In genomic region chr20:34709836-34710567, GRCh38 we compare ENCODE assay signal across 8 cellular contexts. TPM values are rescaled to one million over a fixed set of nuclear protein-coding genes. Genes with fewer than 3 reads are reported as not detected.
DNase-seq lines count a peak whose midpoint lies in the region; ATAC-seq and TF ChIP-seq lines count a peak whose summit lies in the region.

No MANE protein-coding gene starts in this region.

- ATAC-seq in GM18519 (IDR thresholded peaks at IDR 0.05; ENCODE audit: low FRiP score, unreplicated experiment): peak; percentile 18
- ATAC-seq in HG03066 (IDR thresholded peaks at IDR 0.05; ENCODE audit: low read depth, unreplicated experiment): peak; percentile 43
- peak; percentile 38 for ATAC-seq in activated naive CD8-positive, alpha-beta T cell treated with anti-CD3 and anti-CD28 coated beads, Interleukin-2, amount 50 U/mL, for 24 hours
- ATAC-seq in left ventricle myocardium superior: peak; percentile 71

- H3K4me1 Mint-ChIP-seq in CD14-positive monocyte: peaks cover 33% of the 10 kb centered on the region
- peaks cover 25% of the 10 kb centered on the region for H3K4me1 Mint-ChIP-seq in activated naive CD8-positive, alpha-beta T cell treated with anti-CD3 and anti-CD28 coated beads, Interleukin-2, amount 50 U/mL, for 24 hours
- peaks cover 14% of the 10 kb centered on the region for H3K4me1 Mint-ChIP-seq in progenitor cell of endocrine pancreas (ENCODE audit: low read depth)

- intact Hi-C loops in CD14-positive monocyte (cut with micrococcal nuclease): loop anchor here (5.0 kb wide), 4 partner anchors 33 to 173 kb away; partner anchors contain the start of gene PIGU (in 1 of the 2)
- intact Hi-C loops in left ventricle myocardium superior (cut with micrococcal nuclease): loop anchor here (10.0 kb wide), 1 partner anchor 175 kb away; no protein-coding TSS in a partner anchor

- DNase-seq in CD14-positive monocyte (ENCODE audit: low spot score) (no peak), NCI-H446 treated with DMSO at 0.1 percent for 48 hours (lab: John Stamatoyannopoulos, UW) (peak; percentile 30), left ventricle myocardium superior (peak; percentile 92), progenitor cell of endocrine pancreas (ENCODE audit: low spot score, unreplicated experiment) (peak; percentile 58), COLO829 (ENCODE audit: low spot score) (no peak)
- DNase-seq in activated naive CD8-positive, alpha-beta T cell treated with anti-CD3 and anti-CD28 coated beads, Interleukin-2, amount 50 U/mL, for 24 hours: no peak

- TF ChIP-seq CTCF in CD14-positive monocyte (IDR thresholded peaks at IDR 0.05) (no peak), progenitor cell of endocrine pancreas (IDR thresholded peaks at IDR 0.05; ENCODE audit: unreplicated experiment) (peak; percentile 52)

- H3K27me3 Mint-ChIP-seq in CD14-positive monocyte (ENCODE audit: low read depth in 3 of 3) (peaks cover 20 to 29% (median 24%) of the 10 kb centered on the region in 3 donors), progenitor cell of endocrine pancreas (peaks cover 22% of the 10 kb centered on the region)
- H3K27me3 Mint-ChIP-seq in activated naive CD8-positive, alpha-beta T cell treated with anti-CD3 and anti-CD28 coated beads, Interleukin-2, amount 50 U/mL, for 24 hours: no peaks in the 10 kb centered on the region

- peak overlapping the region; percentile 82 to 96 for H3K4me3 Mint-ChIP-seq in CD14-positive monocyte
- peak overlapping the region; percentile 88 for H3K4me3 Mint-ChIP-seq in activated naive CD8-positive, alpha-beta T cell treated with anti-CD3 and anti-CD28 coated beads, Interleukin-2, amount 50 U/mL, for 24 hours
- peak overlapping the region; percentile 79 for H3K4me3 Mint-ChIP-seq in progenitor cell of endocrine pancreas (ENCODE audit: low read depth)

- no peaks in the 10 kb centered on the region for H3K9me3 Mint-ChIP-seq in CD14-positive monocyte
- no peaks in the 10 kb centered on the region for H3K9me3 Mint-ChIP-seq in activated naive CD8-positive, alpha-beta T cell treated with anti-CD3 and anti-CD28 coated beads, Interleukin-2, amount 50 U/mL, for 24 hours
- H3K9me3 Mint-ChIP-seq in progenitor cell of endocrine pancreas (ENCODE audit: low read depth): no peaks in the 10 kb centered on the region

- H3K36me3 Mint-ChIP-seq in CD14-positive monocyte: peaks cover 27 to 37% of the 10 kb centered on the region in 2 donors
- peaks cover 10% of the 10 kb centered on the region for H3K36me3 Mint-ChIP-seq in activated naive CD8-positive, alpha-beta T cell treated with anti-CD3 and anti-CD28 coated beads, Interleukin-2, amount 50 U/mL, for 24 hours (ENCODE audit: low read depth)
- H3K36me3 Mint-ChIP-seq in progenitor cell of endocrine pancreas (ENCODE audit: insufficient read depth): peaks cover 9% of the 10 kb centered on the region

- H3K27ac Mint-ChIP-seq in CD14-positive monocyte (peak overlapping the region in 6 of 7 donors; percentile 66 to 89 (median 72)), progenitor cell of endocrine pancreas (peak overlapping the region; percentile 88)
- H3K27ac Mint-ChIP-seq in activated naive CD8-positive, alpha-beta T cell treated with anti-CD3 and anti-CD28 coated beads, Interleukin-2, amount 50 U/mL, for 24 hours: peak overlapping the region; percentile 78

RNA-seq across cellular contexts. Expression of gene TP53INP2, which starts 5.9 kb away (rescaled TPM):
- polyA plus RNA-seq in CD14-positive monocyte: under 1 TPM; 0.46 to 0.66 TPM
- total RNA-seq in left ventricle myocardium superior: 146 TPM
- 31.5 and 33.0 TPM in 2 replicates for total RNA-seq in progenitor cell of endocrine pancreas

RNA-seq across cellular contexts. Expression of gene PIGU, which starts 33.1 kb away (rescaled TPM):
- 10 to 100 TPM; 10.9 to 11.3 TPM for polyA plus RNA-seq in CD14-positive monocyte
- total RNA-seq in left ventricle myocardium superior (14.5 TPM), progenitor cell of endocrine pancreas (44.3 and 45.8 TPM in 2 replicates)

Comparison
In these comparisons a context has a peak if more than half of its experiments do, and no peak if none do; other contexts are left out.
1. DNase-seq: peak in NCI-H446 treated with DMSO at 0.1 percent for 48 hours (single experiment), left ventricle myocardium superior (single experiment) and progenitor cell of endocrine pancreas (single experiment); none in CD14-positive monocyte (single experiment), activated naive CD8-positive, alpha-beta T cell treated with anti-CD3 and anti-CD28 coated beads, Interleukin-2, amount 50 U/mL, for 24 hours (single experiment) and COLO829 (single experiment).
2. ATAC-seq: peak in every context shown above with its lines; median percentile 71 in left ventricle myocardium superior; 43 in HG03066; 38 in activated naive CD8-positive, alpha-beta T cell treated with anti-CD3 and anti-CD28 coated beads, Interleukin-2, amount 50 U/mL, for 24 hours; 18 in GM18519.
3. Peak in every context shown above with its lines, with median percentiles within 50 percentile points of each other: H3K27ac Mint-ChIP-seq and H3K4me3 Mint-ChIP-seq.